ENCODE assay signal across 1 cellular context in the genomic region with DNA sequence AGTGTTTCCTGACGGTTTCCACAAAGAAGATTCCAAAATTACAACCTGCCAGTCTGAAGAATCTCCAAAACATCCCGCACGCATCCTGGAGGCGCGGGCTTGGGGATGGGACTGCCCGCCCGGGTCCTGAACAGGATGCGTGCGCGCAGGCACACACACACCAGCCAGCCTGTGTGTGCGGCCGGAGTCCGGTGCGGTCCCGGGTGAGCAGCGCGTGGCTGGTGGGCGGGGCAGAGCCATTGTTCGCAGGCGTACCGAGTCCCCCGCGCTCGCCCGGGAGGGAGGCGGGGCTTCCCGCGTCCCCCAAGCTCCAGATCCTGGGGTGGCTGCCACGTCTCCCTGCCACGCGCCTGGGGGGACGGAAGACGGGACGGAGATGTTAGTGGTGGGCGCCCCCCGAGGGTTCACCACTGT.
TF ChIP-seq lines count a peak whose summit lies in the region.

No MANE protein-coding gene starts in this region.

TF ChIP-seq in HepG2, 621 proteins besides CTCF, POLR2A, EP300 and RAD21 (continued from another document and continues in another):
- TF ChIP-seq ZNF318 (CRISPR knock-in tag; IDR thresholded peaks at IDR 0.05) (no peak), HOXA3 (CRISPR knock-in tag; IDR thresholded peaks at IDR 0.05) (peak; percentile 76), ZNF605 (CRISPR knock-in tag; IDR thresholded peaks at IDR 0.05) (no peak), ZNF335 (CRISPR knock-in tag; IDR thresholded peaks at IDR 0.05) (no peak), SP2 (CRISPR knock-in tag; IDR thresholded peaks at IDR 0.05) (no peak), ZSCAN12 (CRISPR knock-in tag; IDR thresholded peaks at IDR 0.05) (0 out of 2 replicates have a peak, but pooled peaks have one; percentile 25), ZNF496 (CRISPR knock-in tag; IDR thresholded peaks at IDR 0.05; ENCODE audit: insufficient replicate concordance) (no peak), ZNF362 (CRISPR knock-in tag; IDR thresholded peaks at IDR 0.05; ENCODE audit: borderline replicate concordance) (no peak), ZFP62 (CRISPR knock-in tag; IDR thresholded peaks at IDR 0.05) (no peak), ZNF766 (CRISPR knock-in tag; IDR thresholded peaks at IDR 0.05; ENCODE audit: borderline replicate concordance) (peak; percentile 25; the same call in 1 of the 2 replicates), MTA1 (CRISPR knock-in tag; IDR thresholded peaks at IDR 0.05; ENCODE audit: borderline replicate concordance) (no peak), ZNF839 (CRISPR knock-in tag; IDR thresholded peaks at IDR 0.05; ENCODE audit: borderline replicate concordance) (no peak), RCOR2 (CRISPR knock-in tag; IDR thresholded peaks at IDR 0.05) (peak; percentile 47; the same call in 1 of the 2 replicates), PCBP2 (optimal IDR thresholded peaks at IDR 0.05; ENCODE audit: low read depth, low read length, poor library complexity, severe bottlenecking) (no peak), MYNN (CRISPR knock-in tag; IDR thresholded peaks at IDR 0.05; ENCODE audit: low read depth) (no peak), MAFK (conservative IDR thresholded peaks at IDR 0.05 in 1 of 2, IDR thresholded peaks at IDR 0.05 in 1 of 2; ENCODE audit: low read length in 2 of 2) (no peak), CHD2 (IDR thresholded peaks at IDR 0.05; ENCODE audit: low read depth, low read length) (no peak), MEIS2 (CRISPR knock-in tag; IDR thresholded peaks at IDR 0.05) (no peak; the same call in 1 of the 2 replicates), SMAD9 (CRISPR knock-in tag; IDR thresholded peaks at IDR 0.05) (no peak), SRSF9 (IDR thresholded peaks at IDR 0.05; ENCODE audit: borderline replicate concordance, insufficient read depth, low read depth, low read length, poor library complexity, severe bottlenecking) (no peak), ETV6 (CRISPR knock-in tag; conservative IDR thresholded peaks at IDR 0.05) (peak; percentile 73; the same call in 1 of the 2 replicates), HOXA7 (CRISPR knock-in tag; IDR thresholded peaks at IDR 0.05) (no peak), ONECUT2 (CRISPR knock-in tag; IDR thresholded peaks at IDR 0.05) (no peak), HHEX (CRISPR knock-in tag; IDR thresholded peaks at IDR 0.05) (no peak), ZNF354B (CRISPR knock-in tag; IDR thresholded peaks at IDR 0.05) (no peak), HNRNPUL1 (IDR thresholded peaks at IDR 0.05; ENCODE audit: low read depth, low read length) (no peak), HDAC2 (CRISPR knock-in tag; IDR thresholded peaks at IDR 0.05) (peak; percentile 82), GTF2F1 (IDR thresholded peaks at IDR 0.05; ENCODE audit: low read length) (no peak), TERF1 (CRISPR knock-in tag; IDR thresholded peaks at IDR 0.05) (no peak), THAP11 (CRISPR knock-in tag; IDR thresholded peaks at IDR 0.05) (no peak; the same call in 1 of the 2 replicates), NFE2L2 (IDR thresholded peaks at IDR 0.05; ENCODE audit: low read length) (no peak), CERS6 (CRISPR knock-in tag; IDR thresholded peaks at IDR 0.05) (no peak), ZNF598 (CRISPR knock-in tag; IDR thresholded peaks at IDR 0.05; ENCODE audit: borderline replicate concordance) (no peak)
- TF ChIP-seq, protein P1, sequence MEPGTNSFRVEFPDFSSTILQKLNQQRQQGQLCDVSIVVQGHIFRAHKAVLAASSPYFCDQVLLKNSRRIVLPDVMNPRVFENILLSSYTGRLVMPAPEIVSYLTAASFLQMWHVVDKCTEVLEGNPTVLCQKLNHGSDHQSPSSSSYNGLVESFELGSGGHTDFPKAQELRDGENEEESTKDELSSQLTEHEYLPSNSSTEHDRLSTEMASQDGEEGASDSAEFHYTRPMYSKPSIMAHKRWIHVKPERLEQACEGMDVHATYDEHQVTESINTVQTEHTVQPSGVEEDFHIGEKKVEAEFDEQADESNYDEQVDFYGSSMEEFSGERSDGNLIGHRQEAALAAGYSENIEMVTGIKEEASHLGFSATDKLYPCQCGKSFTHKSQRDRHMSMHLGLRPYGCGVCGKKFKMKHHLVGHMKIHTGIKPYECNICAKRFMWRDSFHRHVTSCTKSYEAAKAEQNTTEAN (CRISPR knock-in tag; conservative IDR thresholded peaks at IDR 0.05): 0 out of 2 replicates have a peak, but pooled peaks have one; percentile 34
- TF ChIP-seq, protein P2, sequence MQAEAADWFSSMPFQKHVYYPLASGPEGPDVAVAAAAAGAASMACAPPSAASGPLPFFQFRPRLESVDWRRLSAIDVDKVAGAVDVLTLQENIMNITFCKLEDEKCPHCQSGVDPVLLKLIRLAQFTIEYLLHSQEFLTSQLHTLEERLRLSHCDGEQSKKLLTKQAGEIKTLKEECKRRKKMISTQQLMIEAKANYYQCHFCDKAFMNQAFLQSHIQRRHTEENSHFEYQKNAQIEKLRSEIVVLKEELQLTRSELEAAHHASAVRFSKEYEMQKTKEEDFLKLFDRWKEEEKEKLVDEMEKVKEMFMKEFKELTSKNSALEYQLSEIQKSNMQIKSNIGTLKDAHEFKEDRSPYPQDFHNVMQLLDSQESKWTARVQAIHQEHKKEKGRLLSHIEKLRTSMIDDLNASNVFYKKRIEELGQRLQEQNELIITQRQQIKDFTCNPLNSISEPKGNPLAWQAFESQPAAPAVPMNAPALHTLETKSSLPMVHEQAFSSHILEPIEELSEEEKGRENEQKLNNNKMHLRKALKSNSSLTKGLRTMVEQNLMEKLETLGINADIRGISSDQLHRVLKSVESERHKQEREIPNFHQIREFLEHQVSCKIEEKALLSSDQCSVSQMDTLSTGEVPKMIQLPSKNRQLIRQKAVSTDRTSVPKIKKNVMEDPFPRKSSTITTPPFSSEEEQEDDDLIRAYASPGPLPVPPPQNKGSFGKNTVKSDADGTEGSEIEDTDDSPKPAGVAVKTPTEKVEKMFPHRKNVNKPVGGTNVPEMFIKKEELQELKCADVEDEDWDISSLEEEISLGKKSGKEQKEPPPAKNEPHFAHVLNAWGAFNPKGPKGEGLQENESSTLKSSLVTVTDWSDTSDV (CRISPR knock-in tag; IDR thresholded peaks at IDR 0.05): peak; percentile 69; the same call in 1 of the 2 replicates
- TF ChIP-seq, protein P3, sequence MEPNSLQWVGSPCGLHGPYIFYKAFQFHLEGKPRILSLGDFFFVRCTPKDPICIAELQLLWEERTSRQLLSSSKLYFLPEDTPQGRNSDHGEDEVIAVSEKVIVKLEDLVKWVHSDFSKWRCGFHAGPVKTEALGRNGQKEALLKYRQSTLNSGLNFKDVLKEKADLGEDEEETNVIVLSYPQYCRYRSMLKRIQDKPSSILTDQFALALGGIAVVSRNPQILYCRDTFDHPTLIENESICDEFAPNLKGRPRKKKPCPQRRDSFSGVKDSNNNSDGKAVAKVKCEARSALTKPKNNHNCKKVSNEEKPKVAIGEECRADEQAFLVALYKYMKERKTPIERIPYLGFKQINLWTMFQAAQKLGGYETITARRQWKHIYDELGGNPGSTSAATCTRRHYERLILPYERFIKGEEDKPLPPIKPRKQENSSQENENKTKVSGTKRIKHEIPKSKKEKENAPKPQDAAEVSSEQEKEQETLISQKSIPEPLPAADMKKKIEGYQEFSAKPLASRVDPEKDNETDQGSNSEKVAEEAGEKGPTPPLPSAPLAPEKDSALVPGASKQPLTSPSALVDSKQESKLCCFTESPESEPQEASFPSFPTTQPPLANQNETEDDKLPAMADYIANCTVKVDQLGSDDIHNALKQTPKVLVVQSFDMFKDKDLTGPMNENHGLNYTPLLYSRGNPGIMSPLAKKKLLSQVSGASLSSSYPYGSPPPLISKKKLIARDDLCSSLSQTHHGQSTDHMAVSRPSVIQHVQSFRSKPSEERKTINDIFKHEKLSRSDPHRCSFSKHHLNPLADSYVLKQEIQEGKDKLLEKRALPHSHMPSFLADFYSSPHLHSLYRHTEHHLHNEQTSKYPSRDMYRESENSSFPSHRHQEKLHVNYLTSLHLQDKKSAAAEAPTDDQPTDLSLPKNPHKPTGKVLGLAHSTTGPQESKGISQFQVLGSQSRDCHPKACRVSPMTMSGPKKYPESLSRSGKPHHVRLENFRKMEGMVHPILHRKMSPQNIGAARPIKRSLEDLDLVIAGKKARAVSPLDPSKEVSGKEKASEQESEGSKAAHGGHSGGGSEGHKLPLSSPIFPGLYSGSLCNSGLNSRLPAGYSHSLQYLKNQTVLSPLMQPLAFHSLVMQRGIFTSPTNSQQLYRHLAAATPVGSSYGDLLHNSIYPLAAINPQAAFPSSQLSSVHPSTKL (CRISPR knock-in tag; IDR thresholded peaks at IDR 0.05): peak; percentile 91
- TF ChIP-seq, protein P4, sequence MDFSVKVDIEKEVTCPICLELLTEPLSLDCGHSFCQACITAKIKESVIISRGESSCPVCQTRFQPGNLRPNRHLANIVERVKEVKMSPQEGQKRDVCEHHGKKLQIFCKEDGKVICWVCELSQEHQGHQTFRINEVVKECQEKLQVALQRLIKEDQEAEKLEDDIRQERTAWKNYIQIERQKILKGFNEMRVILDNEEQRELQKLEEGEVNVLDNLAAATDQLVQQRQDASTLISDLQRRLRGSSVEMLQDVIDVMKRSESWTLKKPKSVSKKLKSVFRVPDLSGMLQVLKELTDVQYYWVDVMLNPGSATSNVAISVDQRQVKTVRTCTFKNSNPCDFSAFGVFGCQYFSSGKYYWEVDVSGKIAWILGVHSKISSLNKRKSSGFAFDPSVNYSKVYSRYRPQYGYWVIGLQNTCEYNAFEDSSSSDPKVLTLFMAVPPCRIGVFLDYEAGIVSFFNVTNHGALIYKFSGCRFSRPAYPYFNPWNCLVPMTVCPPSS (IDR thresholded peaks at IDR 0.05): no peak
